In genomic region chr14:58637391-58638230, GRCh38 we compare ENCODE assay signal across 7 cellular contexts. TPM values are rescaled to one million over a fixed set of nuclear protein-coding genes. Genes with fewer than 3 reads are reported as not detected.
DNase-seq lines count a peak whose midpoint lies in the region; ATAC-seq and TF ChIP-seq lines count a peak whose summit lies in the region.

A gene with protein sequence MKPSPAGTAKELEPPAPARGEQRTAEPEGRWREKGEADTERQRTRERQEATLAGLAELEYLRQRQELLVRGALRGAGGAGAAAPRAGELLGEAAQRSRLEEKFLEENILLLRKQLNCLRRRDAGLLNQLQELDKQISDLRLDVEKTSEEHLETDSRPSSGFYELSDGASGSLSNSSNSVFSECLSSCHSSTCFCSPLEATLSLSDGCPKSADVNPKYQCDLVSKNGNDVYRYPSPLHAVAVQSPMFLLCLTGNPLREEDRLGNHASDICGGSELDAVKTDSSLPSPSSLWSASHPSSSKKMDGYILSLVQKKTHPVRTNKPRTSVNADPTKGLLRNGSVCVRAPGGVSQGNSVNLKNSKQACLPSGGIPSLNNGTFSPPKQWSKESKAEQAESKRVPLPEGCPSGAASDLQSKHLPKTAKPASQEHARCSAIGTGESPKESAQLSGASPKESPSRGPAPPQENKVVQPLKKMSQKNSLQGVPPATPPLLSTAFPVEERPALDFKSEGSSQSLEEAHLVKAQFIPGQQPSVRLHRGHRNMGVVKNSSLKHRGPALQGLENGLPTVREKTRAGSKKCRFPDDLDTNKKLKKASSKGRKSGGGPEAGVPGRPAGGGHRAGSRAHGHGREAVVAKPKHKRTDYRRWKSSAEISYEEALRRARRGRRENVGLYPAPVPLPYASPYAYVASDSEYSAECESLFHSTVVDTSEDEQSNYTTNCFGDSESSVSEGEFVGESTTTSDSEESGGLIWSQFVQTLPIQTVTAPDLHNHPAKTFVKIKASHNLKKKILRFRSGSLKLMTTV (plus strand): TSS chr14:58637962. CDS start chr14:58638203, 241 bp downstream.

- H3K4me3 ChIP-seq in fibroblast of lung (replicated peaks in 1 of 4; ENCODE audit: control extremely low read depth in 1 of 4, insufficient read depth in 1 of 4, low read depth in 3 of 4, low read length in 4 of 4) (peak within 1 kb of the TSS; percentile 61 to 85 (median 81)), stomach smooth muscle (ENCODE audit: low read length in 2 of 2) (peak within 1 kb of the TSS; percentile 84 to 85)

- H3K27ac ChIP-seq in fibroblast of lung (ENCODE audit: insufficient read depth, low read length) = peak within 1 kb of the TSS; percentile 73
- peak within 1 kb of the TSS; percentile 76 for H3K27ac ChIP-seq in stomach smooth muscle (ENCODE audit: low read length)

- H3K27me3 ChIP-seq in fibroblast of lung (ENCODE audit: control insufficient read depth, insufficient read depth, low read length) (no peaks in the 10 kb centered on the region), stomach smooth muscle (ENCODE audit: control insufficient read depth in 1 of 2, insufficient read depth in 2 of 2, low read length in 2 of 2) (no peaks in the 10 kb centered on the region)

- no peak for TF ChIP-seq CTCF in fibroblast of lung (conservative IDR thresholded peaks at IDR 0.05 in 1 of 2, IDR thresholded peaks at IDR 0.05 in 1 of 2; ENCODE audit: low read depth in 1 of 2, low read length in 2 of 2)

- peak within 1 kb of the TSS; percentile 93 for H3K4me2 ChIP-seq in fibroblast of lung (ENCODE audit: extremely low read depth, insufficient read depth, low read length)

- H3K9me3 ChIP-seq in fibroblast of lung (ENCODE audit: control insufficient read depth, insufficient read depth, low read depth, low read length) (no peaks in the 10 kb centered on the region), stomach smooth muscle (ENCODE audit: control insufficient read depth in 2 of 2, low read length in 2 of 2) (no peaks in the 10 kb centered on the region)

- peak within 1 kb of the TSS; percentile 96 for H2AFZ ChIP-seq in fibroblast of lung (ENCODE audit: low read length)

- H3K9ac ChIP-seq in fibroblast of lung (ENCODE audit: insufficient read depth, low read length) (peak within 1 kb of the TSS; percentile 79), stomach smooth muscle (ENCODE audit: low read length in 2 of 2) (peak within 1 kb of the TSS; percentile 67 to 69)

- no peaks in the 10 kb centered on the region for H3K79me2 ChIP-seq in fibroblast of lung (ENCODE audit: control insufficient read depth, insufficient read depth, low read length)

- H3K36me3 ChIP-seq in fibroblast of lung (ENCODE audit: control insufficient read depth, insufficient read depth, low read length) = no peaks in the 10 kb centered on the region
- peaks cover 4 to 11% of the 10 kb centered on the region in 2 donors for H3K36me3 ChIP-seq in stomach smooth muscle (ENCODE audit: control insufficient read depth in 2 of 2, insufficient read depth in 2 of 2, low read length in 2 of 2)

- no peaks in the 10 kb centered on the region for H4K20me1 ChIP-seq in fibroblast of lung (ENCODE audit: control insufficient read depth, extremely low read depth, insufficient read depth, low read length)

- peak; percentile 49 for ATAC-seq in GM18505 (IDR thresholded peaks at IDR 0.05; ENCODE audit: unreplicated experiment)

- H3K4me1 ChIP-seq in fibroblast of lung (ENCODE audit: control insufficient read depth, extremely low read depth, insufficient read depth, low read length) (peaks cover 4% of the 10 kb centered on the region), stomach smooth muscle (ENCODE audit: control insufficient read depth, insufficient read depth, low read length) (peaks cover 27% of the 10 kb centered on the region)

- DNase-seq in HCEC 1CT (peak; percentile 54), NCI-H2171 (lab: John Stamatoyannopoulos, UW) (peak; percentile 41), activated T-cell treated with anti-CD3 and anti-CD28 coated beads for 48 hours (ENCODE audit: low read depth) (peak; percentile 49), fibroblast of lung (ENCODE audit: low read depth in 2 of 2) (peak; percentile 85 to 86), myocyte (ENCODE audit: low read depth) (peak; percentile 81)

- no peak for TF ChIP-seq POLR2A in GM18505 (IDR thresholded peaks at IDR 0.05; ENCODE audit: borderline replicate concordance, extremely low read depth, insufficient read depth, insufficient read length)

RNA-seq across cellular contexts. Expression of the gene that starts here (rescaled TPM):
- total RNA-seq in fibroblast of lung = 10.2 and 22.6 TPM in 2 replicates
- 8.8 and 10.6 TPM in 2 replicates for polyA plus RNA-seq in fibroblast of lung
- 6.2 and 7.6 TPM in 2 replicates for polyA plus RNA-seq in fibroblast of lung (2012)
- 8.1 and 16.3 TPM in 2 replicates for polyA minus RNA-seq in fibroblast of lung (ENCODE audit: low replicate concordance)
- total RNA-seq in myocyte = 9.7 and 30.4 TPM in 2 replicates
- 36.5 TPM for polyA plus RNA-seq in myocyte (2012)

Comparison
In these comparisons a context has a peak if more than half of its experiments do, and no peak if none do; other contexts are left out.
1. Peak in every context shown above with its lines: DNase-seq, ATAC-seq, H3K4me3 ChIP-seq and H3K27ac ChIP-seq.